Comparison of ENCODE assay signal across 13 cellular contexts in genomic region chrX:137166591-137166990, GRCh38.
DNase-seq lines count a peak whose midpoint lies in the region; ATAC-seq and TF ChIP-seq lines count a peak whose summit lies in the region.
"Had no signal": no experiment of that assay in that cellular context is flagged by ENCODE, and none has a peak within 500 bp of the region (broad histone marks: within the 10 kb centered on the region; RNA-seq: fewer than 3 reads in every experiment).

No MANE protein-coding gene starts in this region.

- TF ChIP-seq CTCF in neural progenitor cell (IDR thresholded peaks at IDR 0.05) (peak; percentile 67), omental fat pad (IDR thresholded peaks at IDR 0.05) (no peak)

- no peak overlapping the region for H3K27ac ChIP-seq in neural progenitor cell
- H3K27ac ChIP-seq: BLaER1, gastrocnemius medialis, RWPE1 had no signal

- H3K9me3 Mint-ChIP-seq in activated CD4-positive, alpha-beta T cell treated with anti-CD3 and anti-CD28 coated beads, Interleukin-2, amount 10 ng/mL, durations not matched to agents 24 days and 14 days, result no peaks in the 10 kb centered on the region
- no peaks in the 10 kb centered on the region for H3K9me3 Mint-ChIP-seq in activated naive CD8-positive, alpha-beta T cell treated with anti-CD3 and anti-CD28 coated beads, Interleukin-2, amount 50 U/mL, for 24 hours
- no peaks in the 10 kb centered on the region for H3K9me3 Mint-ChIP-seq in neural progenitor cell

- H2AFZ ChIP-seq in neural progenitor cell (replicated peaks), result no peak overlapping the region

- H3K9ac ChIP-seq in neural progenitor cell, result no peak overlapping the region
- H3K9ac ChIP-seq: BLaER1 had no signal

- no peaks in the 10 kb centered on the region for H3K4me1 ChIP-seq in neural progenitor cell
- H3K4me1 ChIP-seq: BLaER1, gastrocnemius medialis had no signal

- no peak overlapping the region for H3K4me2 ChIP-seq in neural progenitor cell
- H3K4me2 ChIP-seq: BLaER1 had no signal

- peak; percentile 25 for DNase-seq in activated CD4-positive, alpha-beta T cell treated with anti-CD3 and anti-CD28 coated beads for 48 hours
- DNase-seq in activated CD4-positive, alpha-beta T cell treated with anti-CD3 and anti-CD28 coated beads, Interleukin-2, amount 10 ng/mL, durations not matched to agents 24 days and 14 days, result no peak
- peak; percentile 8 for DNase-seq in HuH-7 (ENCODE audit: low spot score)
- peak; percentile 20 for DNase-seq in activated naive CD8-positive, alpha-beta T cell treated with anti-CD3 and anti-CD28 coated beads, Interleukin-2, amount 50 U/mL, for 24 hours
- DNase-seq in neural progenitor cell (ENCODE audit: low spot score), result peak; percentile 51
- no peak for DNase-seq in omental fat pad (ENCODE audit: low spot score)
- DNase-seq in DMS79 treated with DMSO at 0.1 percent for 48 hours (lab: John Stamatoyannopoulos, UW), result no peak
- DNase-seq: central memory CD4-positive, alpha-beta T cell; gastrocnemius medialis; mucosa of descending colon had no signal

- no peaks in the 10 kb centered on the region for H3K36me3 Mint-ChIP-seq in activated CD4-positive, alpha-beta T cell treated with anti-CD3 and anti-CD28 coated beads, Interleukin-2, amount 10 ng/mL, durations not matched to agents 24 days and 14 days (ENCODE audit: low read depth)
- H3K36me3 Mint-ChIP-seq in activated naive CD8-positive, alpha-beta T cell treated with anti-CD3 and anti-CD28 coated beads, Interleukin-2, amount 50 U/mL, for 24 hours (ENCODE audit: low read depth), result no peaks in the 10 kb centered on the region
- H3K36me3 Mint-ChIP-seq in neural progenitor cell, result no peaks in the 10 kb centered on the region

- H3K27me3 Mint-ChIP-seq in activated CD4-positive, alpha-beta T cell treated with anti-CD3 and anti-CD28 coated beads, Interleukin-2, amount 10 ng/mL, durations not matched to agents 24 days and 14 days, result peaks cover 3% of the 10 kb centered on the region
- H3K27me3 Mint-ChIP-seq in activated naive CD8-positive, alpha-beta T cell treated with anti-CD3 and anti-CD28 coated beads, Interleukin-2, amount 50 U/mL, for 24 hours, result no peaks in the 10 kb centered on the region
- H3K27me3 Mint-ChIP-seq in neural progenitor cell (ENCODE audit: insufficient read depth, low read depth), result peaks cover 2% of the 10 kb centered on the region

- intact Hi-C loops in activated CD4-positive, alpha-beta T cell treated with anti-CD3 and anti-CD28 coated beads, Interleukin-2, amount 10 ng/mL, durations not matched to agents 24 days and 14 days (cut with micrococcal nuclease), result no loop called here

- no peak for ATAC-seq in activated naive CD8-positive, alpha-beta T cell treated with anti-CD3 and anti-CD28 coated beads, Interleukin-2, amount 50 U/mL, for 24 hours
- ATAC-seq in omental fat pad (ENCODE audit: low FRiP score), result no peak
- no peak for ATAC-seq in GM21515 (IDR thresholded peaks at IDR 0.05; ENCODE audit: unreplicated experiment)
- ATAC-seq: gastrocnemius medialis, mucosa of descending colon had no signal

- H3F3A ChIP-seq in neural progenitor cell (ENCODE audit: low read depth), result no peaks in the 10 kb centered on the region

- H3K79me2 ChIP-seq in neural progenitor cell (ENCODE audit: low read depth), result no peaks in the 10 kb centered on the region

- H3K4me1 Mint-ChIP-seq in activated CD4-positive, alpha-beta T cell treated with anti-CD3 and anti-CD28 coated beads, Interleukin-2, amount 10 ng/mL, durations not matched to agents 24 days and 14 days, result no peaks in the 10 kb centered on the region
- no peaks in the 10 kb centered on the region for H3K4me1 Mint-ChIP-seq in activated naive CD8-positive, alpha-beta T cell treated with anti-CD3 and anti-CD28 coated beads, Interleukin-2, amount 50 U/mL, for 24 hours
- H3K4me1 Mint-ChIP-seq in neural progenitor cell, result peaks cover 3% of the 10 kb centered on the region

- H3K9me3 ChIP-seq in neural progenitor cell (ENCODE audit: low read depth), result peaks cover 7% of the 10 kb centered on the region
- H3K9me3 ChIP-seq: gastrocnemius medialis, mucosa of descending colon had no signal

- no peak overlapping the region for H3K27ac Mint-ChIP-seq in activated CD4-positive, alpha-beta T cell treated with anti-CD3 and anti-CD28 coated beads, Interleukin-2, amount 10 ng/mL, durations not matched to agents 24 days and 14 days
- no peak overlapping the region for H3K27ac Mint-ChIP-seq in activated naive CD8-positive, alpha-beta T cell treated with anti-CD3 and anti-CD28 coated beads, Interleukin-2, amount 50 U/mL, for 24 hours
- no peak overlapping the region for H3K27ac Mint-ChIP-seq in neural progenitor cell

- no peak overlapping the region for H3K4me3 ChIP-seq in neural progenitor cell
- H3K4me3 ChIP-seq: BLaER1, gastrocnemius medialis, mucosa of descending colon had no signal

- no peaks in the 10 kb centered on the region for H3K27me3 ChIP-seq in neural progenitor cell
- H3K27me3 ChIP-seq: gastrocnemius medialis had no signal

- no peaks in the 10 kb centered on the region for H4K20me1 ChIP-seq in neural progenitor cell (ENCODE audit: low read depth)
- H4K20me1 ChIP-seq: BLaER1 had no signal

- no peak overlapping the region for H3K4me3 Mint-ChIP-seq in activated CD4-positive, alpha-beta T cell treated with anti-CD3 and anti-CD28 coated beads, Interleukin-2, amount 10 ng/mL, durations not matched to agents 24 days and 14 days
- H3K4me3 Mint-ChIP-seq in activated naive CD8-positive, alpha-beta T cell treated with anti-CD3 and anti-CD28 coated beads, Interleukin-2, amount 50 U/mL, for 24 hours, result no peak overlapping the region
- no peak overlapping the region for H3K4me3 Mint-ChIP-seq in neural progenitor cell

- no peaks in the 10 kb centered on the region for H3K36me3 ChIP-seq in neural progenitor cell
- H3K36me3 ChIP-seq: BLaER1, gastrocnemius medialis had no signal

Comparison
In these comparisons a context has a peak if more than half of its experiments do, and no peak if none do; other contexts are left out.
1. DNase-seq: peak in activated CD4-positive, alpha-beta T cell treated with anti-CD3 and anti-CD28 coated beads for 48 hours (single experiment), HuH-7 (single experiment), activated naive CD8-positive, alpha-beta T cell treated with anti-CD3 and anti-CD28 coated beads, Interleukin-2, amount 50 U/mL, for 24 hours (single experiment) and neural progenitor cell (single experiment); none in activated CD4-positive, alpha-beta T cell treated with anti-CD3 and anti-CD28 coated beads, Interleukin-2, amount 10 ng/mL, durations not matched to agents 24 days and 14 days (single experiment), omental fat pad (single experiment) and DMS79 treated with DMSO at 0.1 percent for 48 hours (single experiment).